Comparison of ENCODE assay signal across 9 cellular contexts in the genomic region with DNA sequence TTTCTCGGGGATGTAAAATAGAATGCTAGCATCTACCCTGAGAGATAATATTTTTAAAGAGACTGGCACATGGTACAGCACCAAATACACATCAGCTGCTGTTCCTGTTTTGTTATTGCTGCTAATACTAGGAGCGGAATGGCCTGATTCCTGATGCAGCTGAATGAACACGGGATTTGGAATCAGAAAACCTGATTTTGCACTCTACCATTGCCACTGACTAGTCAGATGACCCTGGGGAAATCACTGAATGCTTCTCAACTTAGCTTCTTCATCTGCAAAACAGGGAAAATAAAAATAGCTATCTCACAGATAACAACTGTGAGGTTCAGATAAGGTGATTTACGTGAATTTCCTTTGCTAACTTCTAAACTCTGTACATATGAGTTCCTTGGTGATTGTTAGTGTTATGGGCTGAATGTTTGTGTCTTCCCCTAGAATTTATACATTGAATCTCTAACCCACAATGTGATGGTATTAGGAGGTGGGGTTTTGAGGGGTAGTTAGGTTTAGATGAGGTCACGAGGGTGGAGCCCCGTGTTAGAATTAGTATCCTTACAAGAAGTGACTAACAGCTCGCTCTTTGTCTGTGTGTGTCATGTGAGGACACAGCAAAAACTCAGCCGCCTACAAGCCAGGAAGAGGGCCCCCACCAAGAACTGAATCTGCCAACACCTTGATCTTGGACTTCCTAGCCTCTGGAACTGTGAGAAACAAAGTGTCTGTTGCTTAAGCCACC. TPM values are rescaled to one million over a fixed set of nuclear protein-coding genes. Genes with fewer than 3 reads are reported as not detected.
A peak's percentile ranks its signal among the peaks of the same experiment; 100 is the strongest.
DNase-seq lines count a peak whose midpoint lies in the region; ATAC-seq lines count a peak whose summit lies in the region.
"Had no signal": no experiment of that assay in that cellular context is flagged by ENCODE, and none has a peak within 500 bp of the region (broad histone marks: within the 10 kb centered on the region; RNA-seq: fewer than 3 reads in every experiment).

No MANE protein-coding gene starts in this region.

- H3K9me3 Mint-ChIP-seq in stimulated activated memory B cell treated with anti-CD40 and anti-IgM and Interleukin-4, amounts not matched to agents 10 μg/mL and 1 μg/mL and 100 μg/mL, for 72 hours: no peaks in the 10 kb centered on the region

- H3K4me3 ChIP-seq in right cardiac atrium (ENCODE audit: low read length): no peak overlapping the region
- H3K4me3 ChIP-seq: pancreas had no signal

- H3K9me3 ChIP-seq in right cardiac atrium (ENCODE audit: control insufficient read depth, low read length): no peaks in the 10 kb centered on the region
- H3K9me3 ChIP-seq: pancreas had no signal

- peak overlapping the region; percentile 49 for H3K27ac ChIP-seq in right cardiac atrium (ENCODE audit: low read length)
- H3K27ac ChIP-seq: pancreas had no signal

- H3K4me1 Mint-ChIP-seq in stimulated activated memory B cell treated with anti-CD40 and anti-IgM and Interleukin-4, amounts not matched to agents 10 μg/mL and 1 μg/mL and 100 μg/mL, for 72 hours: peaks cover 65% of the 10 kb centered on the region

- peak; percentile 61 to 84 for ATAC-seq in right cardiac atrium
- no peak for ATAC-seq in stimulated activated memory B cell treated with anti-CD40 and anti-IgM and Interleukin-4, amounts not matched to agents 10 μg/mL and 1 μg/mL and 100 μg/mL, for 72 hours
- ATAC-seq: pancreas had no signal

- intact Hi-C loops in right cardiac atrium (cut with DNase I) (loop anchor here in 2 of 4 donors (10.0 kb wide), 2 partner anchors 123 to 157 kb away; no protein-coding TSS in a partner anchor), posterior cingulate gyrus (cut with DNase I) (no loop called here)

- no peaks in the 10 kb centered on the region for H3K27me3 ChIP-seq in right cardiac atrium (ENCODE audit: control insufficient read depth, insufficient read depth)
- H3K27me3 ChIP-seq: pancreas had no signal

- H3K27ac Mint-ChIP-seq in stimulated activated memory B cell treated with anti-CD40 and anti-IgM and Interleukin-4, amounts not matched to agents 10 μg/mL and 1 μg/mL and 100 μg/mL, for 72 hours: peak overlapping the region; percentile 63

- DNase-seq in T-helper 22 cell (ENCODE audit: low read depth): peak; percentile 79
- peak; percentile 62 for DNase-seq in activated effector memory CD4-positive, alpha-beta T cell treated with Interleukin-2 at 50 U/mL for 16 hours
- peak in 2 of 3 donors; percentile 37 to 62 for DNase-seq in right cardiac atrium
- no peak for DNase-seq in posterior cingulate gyrus
- DNase-seq in NCI-H345 (lab: John Stamatoyannopoulos, UW): no peak
- DNase-seq in A172 (ENCODE audit: low spot score): no peak
- no peak for DNase-seq in NCI-H446 (lab: John Stamatoyannopoulos, UW)

- no peaks in the 10 kb centered on the region for H3K27me3 Mint-ChIP-seq in stimulated activated memory B cell treated with anti-CD40 and anti-IgM and Interleukin-4, amounts not matched to agents 10 μg/mL and 1 μg/mL and 100 μg/mL, for 72 hours

- H3K4me1 ChIP-seq in right cardiac atrium (ENCODE audit: control insufficient read depth, insufficient read depth, low read length): peaks cover 19% of the 10 kb centered on the region
- H3K4me1 ChIP-seq: pancreas had no signal

- no peak overlapping the region for H3K4me3 Mint-ChIP-seq in stimulated activated memory B cell treated with anti-CD40 and anti-IgM and Interleukin-4, amounts not matched to agents 10 μg/mL and 1 μg/mL and 100 μg/mL, for 72 hours

- WGBS in right cardiac atrium: 31% methylated on average over 8 of the region's 8 CpGs

- peaks cover 10% of the 10 kb centered on the region for H3K36me3 Mint-ChIP-seq in stimulated activated memory B cell treated with anti-CD40 and anti-IgM and Interleukin-4, amounts not matched to agents 10 μg/mL and 1 μg/mL and 100 μg/mL, for 72 hours

RNA-seq across cellular contexts. Expression of gene LRRC8C, which starts 24.9 kb away (rescaled TPM):
- 10 to 100 TPM in 1 of 4 donors, 1 to 10 TPM in 3; 5.9 to 10.6 (median 6.9) TPM for total RNA-seq in right cardiac atrium
- 3.6 TPM for polyA plus RNA-seq in right cardiac atrium
- total RNA-seq in A172 (2014; rRNA removed; shearing (Covaris generic)): 2.0 and 3.0 TPM in 2 replicates

Comparison
In these comparisons a context has a peak if more than half of its experiments do, and no peak if none do; other contexts are left out.
1. DNase-seq: peak in T-helper 22 cell (single experiment), activated effector memory CD4-positive, alpha-beta T cell treated with Interleukin-2 at 50 U/mL for 16 hours (single experiment) and right cardiac atrium (2 of 3); none in posterior cingulate gyrus (0 of 10), NCI-H345 (single experiment), A172 (single experiment) and NCI-H446 (0 of 2).